In the genomic region with DNA sequence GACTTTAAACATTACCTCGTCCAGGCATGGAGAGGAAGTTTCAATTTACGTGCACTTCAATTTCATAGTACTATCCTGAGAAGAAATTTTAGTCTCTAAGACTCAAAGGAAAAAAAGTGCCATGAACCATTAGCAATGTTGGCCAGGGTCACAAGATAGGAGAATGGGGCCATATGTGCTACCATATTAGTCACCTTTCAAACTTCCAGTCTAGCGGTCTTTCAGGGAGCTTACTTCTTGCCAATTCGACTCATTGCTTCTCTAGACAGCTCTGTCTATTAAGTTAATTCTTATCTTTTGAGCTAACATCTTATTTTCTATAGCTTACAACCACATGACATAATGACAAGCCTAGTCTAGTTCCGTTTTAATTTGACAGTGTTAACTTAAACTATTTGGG, we compare ENCODE assay signal across 19 cellular contexts.
DNase-seq lines count a peak whose midpoint lies in the region; ATAC-seq, FAIRE-seq and TF ChIP-seq lines count a peak whose summit lies in the region.
"Had no signal": no experiment of that assay in that cellular context is flagged by ENCODE, and none has a peak within 500 bp of the region (broad histone marks: within the 10 kb centered on the region; RNA-seq: fewer than 3 reads in every experiment).

No MANE protein-coding gene starts in this region.

- CTCF ChIA-PET in CD4-positive, alpha-beta T cell (lab: Charles Lee): interaction anchor here (4.9 kb wide), 1 partner anchor 10 kb away, joined by 20 read pairs; no protein-coding TSS in a partner anchor

- no peaks in the 10 kb centered on the region for H3K9me3 Mint-ChIP-seq in CD4-positive, alpha-beta T cell
- H3K9me3 Mint-ChIP-seq in activated naive CD8-positive, alpha-beta T cell (ENCODE audit: low read depth): no peaks in the 10 kb centered on the region
- no peaks in the 10 kb centered on the region for H3K9me3 Mint-ChIP-seq in memory B cell
- H3K9me3 Mint-ChIP-seq: dendritic cell treated with granulocyte-macrophage colony-stimulating factor and Interleukin-4, amounts not matched to agents 40 ng/mL and 50 ng/mL, for 4 days; GM23338 had no signal

- no peak for ATAC-seq in CD4-positive, alpha-beta T cell (ENCODE audit: poor library complexity)
- no peak for ATAC-seq in memory B cell (ENCODE audit: low read depth)
- ATAC-seq: GM23338, left colon, Right ventricle myocardium inferior had no signal

- peak; percentile 17 for FAIRE-seq in GM12892 (lab: Jason Lieb, UNC)
- FAIRE-seq: bronchial epithelial cell, G401.6, GM19239 had no signal

- WGBS in prostate gland: 68% methylated on average over 5 of the region's 5 CpGs

- intact Hi-C loops in CD4-positive, alpha-beta T cell (cut with DNase I, micrococcal nuclease): no loop called here
- intact Hi-C loops in prostate gland (cut with DNase I): loop anchor here (10.0 kb wide), 1 partner anchor 167 kb away; no protein-coding TSS in a partner anchor

- TF ChIP-seq CTCF in CD4-positive, alpha-beta T cell (IDR thresholded peaks at IDR 0.05): no peak
- TF ChIP-seq CTCF in prostate gland (IDR thresholded peaks at IDR 0.05): no peak

- H3K27ac ChIP-seq in CD4-positive, alpha-beta T cell (ENCODE audit: low read depth, low read length): no peak overlapping the region
- no peak overlapping the region for H3K27ac ChIP-seq in prostate gland
- H3K27ac ChIP-seq: thoracic aorta had no signal

- H3K4me1 Mint-ChIP-seq in CD4-positive, alpha-beta T cell (ENCODE audit: low read depth): peaks cover 77% of the 10 kb centered on the region
- peaks cover 70% of the 10 kb centered on the region for H3K4me1 Mint-ChIP-seq in activated naive CD8-positive, alpha-beta T cell (ENCODE audit: low read depth)
- peaks cover 29% of the 10 kb centered on the region for H3K4me1 Mint-ChIP-seq in memory B cell
- H3K4me1 Mint-ChIP-seq: GM23338 had no signal

- H3K36me3 Mint-ChIP-seq in CD4-positive, alpha-beta T cell (ENCODE audit: low read depth): peaks cover 80% of the 10 kb centered on the region
- H3K36me3 Mint-ChIP-seq in activated naive CD8-positive, alpha-beta T cell: peaks cover 29% of the 10 kb centered on the region
- H3K36me3 Mint-ChIP-seq in memory B cell: peaks cover 40% of the 10 kb centered on the region

- POLR2A ChIA-PET in CD4-positive, alpha-beta T cell (lab: Charles Lee): interaction anchor here (0.9 to 1.5 kb wide), 2 partner anchors 13 to 178 kb away, joined by 3 read pairs; no protein-coding TSS in a partner anchor

- TF ChIP-seq POLR2A in GM12892 (IDR thresholded peaks at IDR 0.05; ENCODE audit: low read depth, low read length): no peak
- TF ChIP-seq POLR2A in prostate gland (IDR thresholded peaks at IDR 0.05): no peak

- H3K4me3 ChIP-seq in prostate gland: no peak overlapping the region
- H3K4me3 ChIP-seq: GM23338, thoracic aorta had no signal

- no peaks in the 10 kb centered on the region for H3K36me3 ChIP-seq in prostate gland
- H3K36me3 ChIP-seq: thoracic aorta had no signal

- no peak overlapping the region for H3K4me3 Mint-ChIP-seq in CD4-positive, alpha-beta T cell
- H3K4me3 Mint-ChIP-seq in activated naive CD8-positive, alpha-beta T cell: no peak overlapping the region
- no peak overlapping the region for H3K4me3 Mint-ChIP-seq in memory B cell
- H3K4me3 Mint-ChIP-seq: dendritic cell treated with granulocyte-macrophage colony-stimulating factor and Interleukin-4, amounts not matched to agents 40 ng/mL and 50 ng/mL, for 4 days; GM23338 had no signal

- no peaks in the 10 kb centered on the region for H3K27me3 Mint-ChIP-seq in CD4-positive, alpha-beta T cell
- no peaks in the 10 kb centered on the region for H3K27me3 Mint-ChIP-seq in activated naive CD8-positive, alpha-beta T cell
- H3K27me3 Mint-ChIP-seq in memory B cell: no peaks in the 10 kb centered on the region
- H3K27me3 Mint-ChIP-seq: dendritic cell treated with granulocyte-macrophage colony-stimulating factor and Interleukin-4, amounts not matched to agents 40 ng/mL and 50 ng/mL, for 4 days had no signal

- no peaks in the 10 kb centered on the region for H3K27me3 ChIP-seq in CD4-positive, alpha-beta T cell (ENCODE audit: control insufficient read depth, insufficient read depth, low read length)
- no peaks in the 10 kb centered on the region for H3K27me3 ChIP-seq in prostate gland (replicated peaks; ENCODE audit: insufficient read depth)

- peak overlapping the region; percentile 46 for H3K27ac Mint-ChIP-seq in CD4-positive, alpha-beta T cell
- H3K27ac Mint-ChIP-seq in activated naive CD8-positive, alpha-beta T cell: peak overlapping the region; percentile 73
- peak overlapping the region; percentile 79 for H3K27ac Mint-ChIP-seq in memory B cell
- H3K27ac Mint-ChIP-seq: dendritic cell treated with granulocyte-macrophage colony-stimulating factor and Interleukin-4, amounts not matched to agents 40 ng/mL and 50 ng/mL, for 4 days; GM23338 had no signal

- no peak for DNase-seq in CD4-positive, alpha-beta T cell
- DNase-seq in GM12892 (ENCODE audit: insufficient read length) (no peak), memory B cell (ENCODE audit: low spot score in 2 of 2) (no peak), prostate gland (ENCODE audit: low spot score) (no peak), ecto neural progenitor cell (ENCODE audit: low spot score) (no peak)
- DNase-seq in stimulated activated CD4-positive, alpha-beta T cell treated with anti-CD3 and anti-CD28 coated beads, Interleukin-2, amount 100 ng/mL, for 48 hours: no peak
- DNase-seq: activated T-cell treated with anti-CD3 and anti-CD28 coated beads for 4 hours, Kasumi-1, left colon, NCI-H1105, NCI-H526 treated with DMSO at 0.1 percent for 48 hours had no signal

- H3K9me3 ChIP-seq in CD4-positive, alpha-beta T cell (ENCODE audit: control insufficient read depth, low read length): no peaks in the 10 kb centered on the region
- no peaks in the 10 kb centered on the region for H3K9me3 ChIP-seq in prostate gland
- H3K9me3 ChIP-seq: thoracic aorta had no signal

- no peaks in the 10 kb centered on the region for H3K4me1 ChIP-seq in prostate gland (replicated peaks)
